8 cellular contexts compared by ENCODE assay signal in the genomic region with DNA sequence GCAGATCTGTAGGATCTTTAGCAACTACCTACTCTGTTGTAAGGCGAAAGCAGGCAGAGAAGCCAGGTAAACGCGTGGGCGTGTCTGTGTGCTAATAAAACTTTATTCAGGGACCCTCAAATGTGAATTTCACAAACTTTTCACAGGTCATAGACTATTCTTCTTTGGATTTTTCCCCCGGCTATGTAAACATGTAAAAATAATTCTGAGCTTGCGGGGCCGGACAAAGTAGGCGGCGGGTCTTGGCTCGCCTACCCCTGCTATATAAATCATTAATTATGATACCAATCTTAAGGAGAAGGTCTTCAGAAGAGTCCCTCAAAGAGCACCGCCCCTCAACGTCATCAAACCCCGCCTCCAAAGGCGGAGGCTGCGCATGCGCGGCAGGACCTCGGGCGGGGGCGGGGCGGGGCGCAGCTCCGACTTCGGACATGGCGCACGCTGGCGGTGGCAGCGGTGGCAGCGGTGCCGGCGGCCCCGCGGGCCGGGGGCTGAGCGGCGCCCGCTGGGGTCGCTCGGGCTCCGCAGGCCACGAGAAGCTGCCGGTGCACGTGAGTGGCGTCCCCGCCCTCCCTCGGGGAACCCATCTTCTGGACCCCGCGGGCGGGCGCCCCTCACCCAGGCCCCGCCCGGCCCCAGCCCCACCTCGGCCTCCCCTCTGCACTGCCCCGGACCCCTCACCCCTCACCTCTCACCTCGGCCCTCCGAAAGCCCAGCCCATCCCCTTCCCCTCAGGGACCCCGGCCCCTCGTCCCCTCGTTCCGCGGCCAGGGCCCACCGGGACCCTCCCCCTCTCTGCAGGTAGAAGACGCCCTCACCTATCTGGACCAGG. TPM values are rescaled to one million over a fixed set of nuclear protein-coding genes. Genes with fewer than 3 reads are reported as not detected.
DNase-seq lines count a peak whose midpoint lies in the region; ATAC-seq, FAIRE-seq and TF ChIP-seq lines count a peak whose summit lies in the region.

A gene with protein sequence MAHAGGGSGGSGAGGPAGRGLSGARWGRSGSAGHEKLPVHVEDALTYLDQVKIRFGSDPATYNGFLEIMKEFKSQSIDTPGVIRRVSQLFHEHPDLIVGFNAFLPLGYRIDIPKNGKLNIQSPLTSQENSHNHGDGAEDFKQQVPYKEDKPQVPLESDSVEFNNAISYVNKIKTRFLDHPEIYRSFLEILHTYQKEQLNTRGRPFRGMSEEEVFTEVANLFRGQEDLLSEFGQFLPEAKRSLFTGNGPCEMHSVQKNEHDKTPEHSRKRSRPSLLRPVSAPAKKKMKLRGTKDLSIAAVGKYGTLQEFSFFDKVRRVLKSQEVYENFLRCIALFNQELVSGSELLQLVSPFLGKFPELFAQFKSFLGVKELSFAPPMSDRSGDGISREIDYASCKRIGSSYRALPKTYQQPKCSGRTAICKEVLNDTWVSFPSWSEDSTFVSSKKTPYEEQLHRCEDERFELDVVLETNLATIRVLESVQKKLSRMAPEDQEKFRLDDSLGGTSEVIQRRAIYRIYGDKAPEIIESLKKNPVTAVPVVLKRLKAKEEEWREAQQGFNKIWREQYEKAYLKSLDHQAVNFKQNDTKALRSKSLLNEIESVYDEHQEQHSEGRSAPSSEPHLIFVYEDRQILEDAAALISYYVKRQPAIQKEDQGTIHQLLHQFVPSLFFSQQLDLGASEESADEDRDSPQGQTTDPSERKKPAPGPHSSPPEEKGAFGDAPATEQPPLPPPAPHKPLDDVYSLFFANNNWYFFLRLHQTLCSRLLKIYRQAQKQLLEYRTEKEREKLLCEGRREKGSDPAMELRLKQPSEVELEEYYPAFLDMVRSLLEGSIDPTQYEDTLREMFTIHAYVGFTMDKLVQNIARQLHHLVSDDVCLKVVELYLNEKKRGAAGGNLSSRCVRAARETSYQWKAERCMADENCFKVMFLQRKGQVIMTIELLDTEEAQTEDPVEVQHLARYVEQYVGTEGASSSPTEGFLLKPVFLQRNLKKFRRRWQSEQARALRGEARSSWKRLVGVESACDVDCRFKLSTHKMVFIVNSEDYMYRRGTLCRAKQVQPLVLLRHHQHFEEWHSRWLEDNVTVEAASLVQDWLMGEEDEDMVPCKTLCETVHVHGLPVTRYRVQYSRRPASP (plus strand): TSS at position 409 of the 832 bp plus-strand sequence. CDS start 23 bp downstream, at position 432.

- no peak for TF ChIP-seq CTCF in A549 (IDR thresholded peaks at IDR 0.05)
- peak in 1 of 6 experiments; percentile 17 for TF ChIP-seq CTCF in esophagus squamous epithelium (IDR thresholded peaks at IDR 0.05)

- DNase-seq in A549 (ENCODE audit: low read depth in 1 of 2, low spot score in 1 of 2) (peak; percentile 60 to 92), KBM-7 (peak; percentile 95), RPMI7951 (ENCODE audit: low read depth) (peak; percentile 86), esophagus squamous epithelium (lab: John Stamatoyannopoulos, UW) (no peak)
- DNase-seq in activated T-helper 1 cell treated with anti-CD3 and anti-CD28 coated beads, Interleukin-12 subunit alpha, Interleukin-12 subunit beta, Interleukin-2, Interleukin-4 antibody, amounts not matched to agents 30 ng/mL and 10 ng/mL and 1 ng/mL, durations not matched to agents 14 hours and 24 hours and 36 hours (ENCODE audit: low spot score), result peak; percentile 88
- peak; percentile 80 to 83 for DNase-seq in stimulated activated CD8-positive, alpha-beta memory T cell treated with anti-CD3 and anti-CD28 coated beads, Interleukin-7, amount 100 ng/mL, for 1 hour (ENCODE audit: low read depth in 2 of 2)

- FAIRE-seq in A549 (lab: Jason Lieb, UNC), result no peak

- no peak for TF ChIP-seq RAD21 in A549 (conservative IDR thresholded peaks at IDR 0.05 in 1 of 2, IDR thresholded peaks at IDR 0.05 in 1 of 2)

- H3K9me3 ChIP-seq in A549, result no peaks in the 10 kb centered on the region
- no peaks in the 10 kb centered on the region for H3K9me3 ChIP-seq in esophagus squamous epithelium
- no peaks in the 10 kb centered on the region for H3K9me3 ChIP-seq in muscle layer of duodenum (ENCODE audit: control insufficient read depth in 1 of 2, low read length in 2 of 2)

- intact Hi-C loops in activated T-helper 1 cell treated with anti-CD3 and anti-CD28 coated beads, Interleukin-12 subunit alpha, Interleukin-12 subunit beta, Interleukin-2, Interleukin-4 antibody, amounts not matched to agents 30 ng/mL and 10 ng/mL and 1 ng/mL, durations not matched to agents 14 hours and 24 hours and 36 hours (cut with micrococcal nuclease), result loop anchor here (1.0 kb wide), 2 partner anchors 68 to 246 kb away; a partner anchor contains a TSS
- intact Hi-C loops in esophagus squamous epithelium (cut with DNase I), result no loop called here

- 4% methylated on average over 12 of the region's 63 CpGs for WGBS in A549 (ENCODE audit: missing lambda C conversion rate)
- 6 to 7% methylated on average over 11 to 17 of the region's 63 CpGs for WGBS in esophagus squamous epithelium, 2 donors

- H3K27me3 ChIP-seq in esophagus squamous epithelium (no peaks in the 10 kb centered on the region), muscle layer of duodenum (ENCODE audit: low read depth, low read length) (no peaks in the 10 kb centered on the region)

- H3K36me3 ChIP-seq in esophagus squamous epithelium (peaks cover 12 to 34% (median 22%) of the 10 kb centered on the region in 3 donors), muscle layer of duodenum (ENCODE audit: control insufficient read depth in 1 of 2, insufficient read depth in 2 of 2, low read length in 2 of 2) (peaks cover 20 to 27% of the 10 kb centered on the region in 2 donors)

- H3K27ac ChIP-seq in A549 (peak within 1 kb of the TSS; percentile 82 to 99), esophagus squamous epithelium (peak within 1 kb of the TSS; percentile 87 to 93 (median 90)), muscle layer of duodenum (ENCODE audit: low read length) (peak within 1 kb of the TSS; percentile 13)

- H3K4me1 Mint-ChIP-seq in activated T-helper 1 cell treated with anti-CD3 and anti-CD28 coated beads, Interleukin-12 subunit alpha, Interleukin-12 subunit beta, Interleukin-2, Interleukin-4 antibody, amounts not matched to agents 30 ng/mL and 10 ng/mL and 1 ng/mL, durations not matched to agents 14 hours and 24 hours and 36 hours (ENCODE audit: low read depth), result peaks cover 37% of the 10 kb centered on the region

- H3K36me3 Mint-ChIP-seq in activated T-helper 1 cell treated with anti-CD3 and anti-CD28 coated beads, Interleukin-12 subunit alpha, Interleukin-12 subunit beta, Interleukin-2, Interleukin-4 antibody, amounts not matched to agents 30 ng/mL and 10 ng/mL and 1 ng/mL, durations not matched to agents 14 hours and 24 hours and 36 hours (ENCODE audit: low read depth), result peaks cover 20% of the 10 kb centered on the region

- peak within 1 kb of the TSS; percentile 88 for H3K4me3 Mint-ChIP-seq in activated T-helper 1 cell treated with anti-CD3 and anti-CD28 coated beads, Interleukin-12 subunit alpha, Interleukin-12 subunit beta, Interleukin-2, Interleukin-4 antibody, amounts not matched to agents 30 ng/mL and 10 ng/mL and 1 ng/mL, durations not matched to agents 14 hours and 24 hours and 36 hours

- H3K4me3 ChIP-seq in A549 (peak within 1 kb of the TSS; percentile 81), esophagus squamous epithelium (peak within 1 kb of the TSS; percentile 91 to 99 (median 96)), muscle layer of duodenum (ENCODE audit: low read depth in 1 of 2, low read length in 2 of 2) (peak within 1 kb of the TSS; percentile 85 to 86)

- TF ChIP-seq POLR2A in A549 (IDR thresholded peaks at IDR 0.05; ENCODE audit: low read length) (peak; percentile 81), esophagus squamous epithelium (IDR thresholded peaks at IDR 0.05) (peak in 2 of 4 donors; percentile 64 to 73)

- CTCF ChIA-PET in A549 (lab: Yijun Ruan, JAX), result interaction anchor here (0.6 to 2.1 kb wide), 4 partner anchors 13 to 71 kb away, joined by 3 to 6 read pairs (median 3); no protein-coding TSS in a partner anchor

- peaks cover 26% of the 10 kb centered on the region for H3K27me3 Mint-ChIP-seq in activated T-helper 1 cell treated with anti-CD3 and anti-CD28 coated beads, Interleukin-12 subunit alpha, Interleukin-12 subunit beta, Interleukin-2, Interleukin-4 antibody, amounts not matched to agents 30 ng/mL and 10 ng/mL and 1 ng/mL, durations not matched to agents 14 hours and 24 hours and 36 hours (ENCODE audit: insufficient read depth)

- H3K9me3 Mint-ChIP-seq in activated T-helper 1 cell treated with anti-CD3 and anti-CD28 coated beads, Interleukin-12 subunit alpha, Interleukin-12 subunit beta, Interleukin-2, Interleukin-4 antibody, amounts not matched to agents 30 ng/mL and 10 ng/mL and 1 ng/mL, durations not matched to agents 14 hours and 24 hours and 36 hours, result no peaks in the 10 kb centered on the region

- peaks cover 24% of the 10 kb centered on the region for H3K4me1 ChIP-seq in A549
- H3K4me1 ChIP-seq in esophagus squamous epithelium, result peaks cover 22 to 44% (median 24%) of the 10 kb centered on the region in 3 donors
- H3K4me1 ChIP-seq in muscle layer of duodenum (ENCODE audit: control insufficient read depth in 1 of 2, insufficient read depth in 2 of 2, low read length in 2 of 2), result peaks cover 3 to 24% of the 10 kb centered on the region in 2 donors

- ATAC-seq in A549 (peak; percentile 81 to 84), GM18861 (IDR thresholded peaks at IDR 0.05; ENCODE audit: unreplicated experiment) (peak; percentile 66)

- in situ Hi-C loops in KBM-7 (cut with MboI; ENCODE audit: low pct_unique_long_range_greater_than_20kb, low sequenced_read_pairs), result no loop called here

- peak within 1 kb of the TSS; percentile 74 for H3K4me2 ChIP-seq in A549

- POLR2A ChIA-PET in A549 (lab: Yijun Ruan, JAX), result no interaction called here

- no peak for TF ChIP-seq EP300 in A549 (IDR thresholded peaks at IDR 0.05)

- H3K27ac Mint-ChIP-seq in activated T-helper 1 cell treated with anti-CD3 and anti-CD28 coated beads, Interleukin-12 subunit alpha, Interleukin-12 subunit beta, Interleukin-2, Interleukin-4 antibody, amounts not matched to agents 30 ng/mL and 10 ng/mL and 1 ng/mL, durations not matched to agents 14 hours and 24 hours and 36 hours, result peak within 1 kb of the TSS; percentile 78

TF ChIP-seq in A549, 52 proteins besides CTCF, POLR2A, EP300 and RAD21 (continues in another document):
- no peak for TF ChIP-seq EHMT2 (IDR thresholded peaks at IDR 0.05; ENCODE audit: low read depth)
- TF ChIP-seq HOXB13 (CRISPR knock-in tag; IDR thresholded peaks at IDR 0.05; ENCODE audit: low read depth), result no peak

RNA-seq across cellular contexts. Expression of the gene that starts here (rescaled TPM):
- polyA plus RNA-seq in A549 (2011; rRNA removed), result 12.2 and 14.8 TPM in 2 replicates
- 18.4 and 22.1 TPM in 2 replicates for polyA plus RNA-seq in A549 (2012; cell fraction: cytosol; rRNA removed)
- polyA plus RNA-seq in A549 (2012; cell fraction: nucleus; rRNA removed), result 111 and 139 TPM in 2 replicates
- 18.9 to 22.4 TPM (median 21.3 TPM) in 3 replicates for polyA plus RNA-seq in A549 (2017; fragmentation: RNase III; extraction: RNeasy Plus Mini Kit Qiagen cat#74134 plus additional on column Dnase treatment)
- 15.0 and 17.5 TPM in 2 replicates for polyA minus RNA-seq in A549 (2011; rRNA and poly(A)+ RNA removed)
- 20.1 and 25.2 TPM in 2 replicates for total RNA-seq in RPMI7951 (2014; rRNA removed; shearing (Covaris generic))
- total RNA-seq in activated T-helper 1 cell treated with anti-CD3 and anti-CD28 coated beads, Interleukin-12 subunit alpha, Interleukin-12 subunit beta, Interleukin-2, Interleukin-4 antibody, amounts not matched to agents 30 ng/mL and 10 ng/mL and 1 ng/mL, durations not matched to agents 14 hours and 24 hours and 36 hours, result 44.6 and 45.1 TPM in 2 replicates
- 10 to 100 TPM; 11.2 to 34.7 (median 28.5) TPM for total RNA-seq in esophagus squamous epithelium

Comparison
In these comparisons a context has a peak if more than half of its experiments do, and no peak if none do; other contexts are left out.
1. H3K27ac ChIP-seq: peak in every context shown above with its lines; median percentile 90 in A549; 90 in esophagus squamous epithelium; 13 in muscle layer of duodenum.